In the genomic region with DNA sequence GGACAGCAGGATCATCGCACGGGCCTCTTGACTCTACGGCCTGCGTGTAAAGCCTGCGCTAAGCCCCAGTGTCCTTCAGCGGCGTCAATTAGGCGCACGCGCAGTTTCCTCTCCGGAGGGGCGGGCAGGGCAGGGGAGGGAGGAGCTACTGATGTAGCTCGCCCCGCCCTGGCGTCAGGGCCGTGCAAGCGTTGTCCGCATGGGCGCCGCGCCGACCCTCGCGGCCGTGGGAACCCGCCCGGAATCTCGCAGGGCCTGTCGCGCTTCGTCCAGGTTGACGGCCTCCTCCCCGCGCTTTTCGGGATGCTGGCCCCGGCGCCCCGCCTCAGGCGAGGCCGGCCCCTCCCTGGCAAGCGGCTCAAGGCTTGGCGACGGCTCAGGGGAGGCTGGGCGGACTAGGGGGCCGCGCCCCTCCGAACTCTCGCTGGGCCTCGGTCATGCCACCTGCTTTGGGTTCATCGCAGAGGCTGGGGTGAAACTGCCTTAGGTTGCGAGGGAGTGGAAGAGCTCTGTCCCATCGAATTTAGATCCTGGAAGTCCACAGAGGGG, we compare ENCODE assay signal across 8 cellular contexts.
DNase-seq lines count a peak whose midpoint lies in the region; TF ChIP-seq lines count a peak whose summit lies in the region.

No MANE protein-coding gene starts in this region.

- H3K79me2 ChIP-seq in DOHH2 (ENCODE audit: control insufficient read depth, low read length) (no peaks in the 10 kb centered on the region), H9 (ENCODE audit: insufficient read depth, low read length) (no peaks in the 10 kb centered on the region)

- H3K4me1 ChIP-seq in DOHH2 (ENCODE audit: control insufficient read depth, low read length) (peaks cover 33% of the 10 kb centered on the region), H9 (ENCODE audit: insufficient read depth, low read length) (no peaks in the 10 kb centered on the region), mononuclear cell (ENCODE audit: insufficient read depth, low read length) (peaks cover 28% of the 10 kb centered on the region)

- H3K9ac ChIP-seq in H9 (ENCODE audit: extremely low read depth, insufficient read length, low read length), result no peak overlapping the region

- no peak overlapping the region; a peak in 1 of 7 replicates for H3K27ac Mint-ChIP-seq in H9

- no peak overlapping the region for H3K4ac ChIP-seq in H9 (ENCODE audit: low read depth, low read length)

- H3F3A ChIP-seq in DOHH2 (ENCODE audit: control insufficient read depth, insufficient read depth), result peaks cover 3% of the 10 kb centered on the region; the same call in 1 of the 2 replicates

- H3K14ac ChIP-seq in H9 (ENCODE audit: insufficient read depth, low read length), result no peak overlapping the region

- TF ChIP-seq CTCF in DOHH2 (IDR thresholded peaks at IDR 0.05; ENCODE audit: low read depth, low read length, poor library complexity, severe bottlenecking) (no peak), H9 (conservative IDR thresholded peaks at IDR 0.05) (no peak), epithelial cell of esophagus (IDR thresholded peaks at IDR 0.05; ENCODE audit: insufficient read depth, low read depth, low read length, missing control alignments) (no peak)

- no peak overlapping the region for H4K91ac ChIP-seq in H9 (ENCODE audit: insufficient read length, low read depth, low read length)

- no peak overlapping the region for H3K27ac ChIP-seq in DOHH2 (ENCODE audit: low read depth, low read length)
- no peak overlapping the region for H3K27ac ChIP-seq in H9 (ENCODE audit: insufficient read length, low read depth, low read length)

- no peaks in the 10 kb centered on the region for H4K20me1 ChIP-seq in DOHH2 (ENCODE audit: control insufficient read depth, insufficient read depth, low read depth, low read length)
- no peaks in the 10 kb centered on the region for H4K20me1 ChIP-seq in H9 (ENCODE audit: control insufficient read depth, insufficient read depth, insufficient read length)

- H3K36me3 Mint-ChIP-seq in H9 (ENCODE audit: insufficient read depth in 1 of 3, low read depth in 3 of 3), result peaks cover 0 to 4% (median 0%) of the 10 kb centered on the region in 3 experiments; a peak in 3 of 7 replicates

- H3K9me3 ChIP-seq in DOHH2 (ENCODE audit: control insufficient read depth, insufficient read depth, low read length) (no peaks in the 10 kb centered on the region), H9 (ENCODE audit: control insufficient read depth, low read depth, low read length) (no peaks in the 10 kb centered on the region), mononuclear cell (ENCODE audit: low read depth, low read length) (no peaks in the 10 kb centered on the region)

- no peak overlapping the region for H4K5ac ChIP-seq in H9 (ENCODE audit: insufficient read length, low read depth, low read length)

- H2BK15ac ChIP-seq in H9 (ENCODE audit: low read depth, low read length), result no peak overlapping the region

- H3K36me3 ChIP-seq in DOHH2 (ENCODE audit: control insufficient read depth, low read length), result no peaks in the 10 kb centered on the region

- peaks cover 0 to 8% of the 10 kb centered on the region in 2 experiments; a peak in 2 of 4 replicates for H3K4me1 Mint-ChIP-seq in H9

- H2AK5ac ChIP-seq in H9 (ENCODE audit: insufficient read length, low read length), result no peak overlapping the region

- H2AFZ ChIP-seq in H9 (ENCODE audit: low read length), result no peak overlapping the region

- H3K4me2 ChIP-seq in DOHH2 (ENCODE audit: low read length) (peak overlapping the region; percentile 67), H9 (ENCODE audit: insufficient read depth, insufficient read length, low read length) (no peak overlapping the region)

- peak overlapping the region; percentile 68 for H3K4me3 ChIP-seq in DOHH2 (ENCODE audit: low read length)
- H3K4me3 ChIP-seq in epithelial cell of esophagus (ENCODE audit: low read length), result peak overlapping the region; percentile 23
- H3K4me3 ChIP-seq in mononuclear cell (ENCODE audit: low read length), result peak overlapping the region; percentile 34

- no peak overlapping the region for H4K8ac ChIP-seq in H9 (replicated peaks; ENCODE audit: insufficient read length, low read depth, low read length)

- H3K18ac ChIP-seq in H9 (ENCODE audit: insufficient read length, low read depth, low read length), result no peak overlapping the region

- no peak overlapping the region for H2BK12ac ChIP-seq in H9 (ENCODE audit: insufficient read length, low read depth, low read length)

- no peak overlapping the region for H2BK120ac ChIP-seq in H9 (ENCODE audit: low read depth, low read length, poor library complexity, severe bottlenecking)

- H2BK20ac ChIP-seq in H9 (ENCODE audit: low read depth, low read length, poor library complexity, severe bottlenecking), result no peak overlapping the region

- H3K27me3 ChIP-seq in DOHH2 (ENCODE audit: control insufficient read depth, low read length) (no peaks in the 10 kb centered on the region), H9 (ENCODE audit: insufficient read depth, low read length) (no peaks in the 10 kb centered on the region; the same call in 1 of the 2 replicates), mononuclear cell (ENCODE audit: insufficient read depth, low read length) (no peaks in the 10 kb centered on the region)

- no peaks in the 10 kb centered on the region for H3K79me1 ChIP-seq in H9 (ENCODE audit: insufficient read depth, low read depth, low read length, poor library complexity, severe bottlenecking)

- no peak overlapping the region for H3T11ph ChIP-seq in H9 (ENCODE audit: low read length)

- H2BK5ac ChIP-seq in H9 (ENCODE audit: insufficient read length, low read length), result no peak overlapping the region

- no peak overlapping the region for H3K23ac ChIP-seq in H9 (ENCODE audit: insufficient read length, low read depth, low read length)

- no CpG with 5 or more reads among the region's 52 CpGs for WGBS in H9 (ENCODE audit: extremely low coverage, insufficient read length, low lambda C conversion rate)

- H3K27me3 Mint-ChIP-seq in H9 (ENCODE audit: low read depth), result no peaks in the 10 kb centered on the region

- no peaks in the 10 kb centered on the region for H3K23me2 ChIP-seq in H9 (ENCODE audit: insufficient read length, low read depth, low read length, poor library complexity, severe bottlenecking)

- no peaks in the 10 kb centered on the region for H3K9me3 Mint-ChIP-seq in H9

- H3K56ac ChIP-seq in H9 (ENCODE audit: insufficient read length, low read depth, low read length), result no peak overlapping the region

- no peaks in the 10 kb centered on the region for H3K9me2 ChIP-seq in DOHH2 (replicated peaks; ENCODE audit: control insufficient read depth, low read length)

- H3K4me3 Mint-ChIP-seq in H9, result no peak overlapping the region

- peak; percentile 89 for DNase-seq in H9
- DNase-seq in NCI-H2029 (lab: John Stamatoyannopoulos, UW), result peak; percentile 83
- DNase-seq in activated T-cell treated with anti-CD3 and anti-CD28 coated beads for 4 hours, result peak; percentile 51
- DNase-seq in epithelial cell of esophagus (ENCODE audit: low read depth), result peak; percentile 67
- DNase-seq in stimulated activated CD8-positive, alpha-beta memory T cell treated with anti-CD3 and anti-CD28 coated beads, Interleukin-15, amount 100 ng/mL, for 48 hours (ENCODE audit: low read depth in 2 of 2), result peak; percentile 56 to 68
- no peak for DNase-seq in NCI-H2107 (lab: John Stamatoyannopoulos, UW)
